9 cellular contexts compared by ENCODE assay signal in genomic region chr12:96070670-96071279, GRCh38. TPM values are rescaled to one million over a fixed set of nuclear protein-coding genes. Genes with fewer than 3 reads are reported as not detected.
DNase-seq lines count a peak whose midpoint lies in the region; ATAC-seq and TF ChIP-seq lines count a peak whose summit lies in the region.
"Had no signal": no experiment of that assay in that cellular context is flagged by ENCODE, and none has a peak within 500 bp of the region (broad histone marks: within the 10 kb centered on the region; RNA-seq: fewer than 3 reads in every experiment).

No MANE protein-coding gene starts in this region.

- intact Hi-C loops in activated CD4-positive, alpha-beta T cell treated with anti-CD3 and anti-CD28 coated beads, Interleukin-2, amount 10 ng/mL, durations not matched to agents 24 days and 14 days (cut with micrococcal nuclease): no loop called here
- intact Hi-C loops in IMR-90 (cut with micrococcal nuclease): no loop called here
- intact Hi-C loops in activated T-helper 2 cell treated with anti-CD3 and anti-CD28 coated beads, Interferon-gamma antibody, Interleukin-2, Interleukin-4, amounts not matched to agents 10 μg/mL and 5 μg/mL and 100 μg/mL, durations not matched to agents 14 hours and 24 hours and 36 hours (cut with micrococcal nuclease): no loop called here

- H3K4me3 Mint-ChIP-seq in activated CD4-positive, alpha-beta T cell treated with anti-CD3 and anti-CD28 coated beads, Interleukin-2, amount 10 ng/mL, durations not matched to agents 24 days and 14 days: no peak overlapping the region
- H3K4me3 Mint-ChIP-seq in brain: peak overlapping the region in 4 of 5 experiments; percentile 11 to 33 (median 16)
- H3K4me3 Mint-ChIP-seq in neural progenitor cell: peak overlapping the region; percentile 42
- no peak overlapping the region for H3K4me3 Mint-ChIP-seq in activated T-helper 2 cell treated with anti-CD3 and anti-CD28 coated beads, Interferon-gamma antibody, Interleukin-2, Interleukin-4, amounts not matched to agents 10 μg/mL and 5 μg/mL and 100 μg/mL, durations not matched to agents 14 hours and 24 hours and 36 hours (ENCODE audit: low read depth)

- H3K36me3 Mint-ChIP-seq in activated CD4-positive, alpha-beta T cell treated with anti-CD3 and anti-CD28 coated beads, Interleukin-2, amount 10 ng/mL, durations not matched to agents 24 days and 14 days (ENCODE audit: low read depth): no peaks in the 10 kb centered on the region
- H3K36me3 Mint-ChIP-seq in brain: no peaks in the 10 kb centered on the region
- no peaks in the 10 kb centered on the region for H3K36me3 Mint-ChIP-seq in neural progenitor cell
- H3K36me3 Mint-ChIP-seq in activated T-helper 2 cell treated with anti-CD3 and anti-CD28 coated beads, Interferon-gamma antibody, Interleukin-2, Interleukin-4, amounts not matched to agents 10 μg/mL and 5 μg/mL and 100 μg/mL, durations not matched to agents 14 hours and 24 hours and 36 hours (ENCODE audit: low read depth): no peaks in the 10 kb centered on the region

- H3K4me3 ChIP-seq in IMR-90 (ENCODE audit: insufficient read depth, low read depth, low read length) (no peak overlapping the region), neural progenitor cell (no peak overlapping the region)

- H2AFZ ChIP-seq in IMR-90 (replicated peaks; ENCODE audit: low read length, poor library complexity) (peak overlapping the region; percentile 56), neural progenitor cell (replicated peaks) (no peak overlapping the region)

- no peaks in the 10 kb centered on the region for H3K4me1 ChIP-seq in IMR-90 (ENCODE audit: control insufficient read depth, insufficient read depth, low read length)
- peaks cover 41% of the 10 kb centered on the region for H3K4me1 ChIP-seq in neural progenitor cell
- H3K4me1 ChIP-seq: Caco-2 had no signal

- POLR2A ChIA-PET in IMR-90 (lab: Charles Lee; ENCODE audit: unreplicated experiment): no interaction called here

- dilution Hi-C loops in IMR-90 (cut with HindIII; ENCODE audit: low sequenced_read_pairs, unreplicated experiment): no loop called here

- H3K23ac ChIP-seq in IMR-90 (ENCODE audit: low read depth, low read length): no peak overlapping the region

- H3K4ac ChIP-seq in IMR-90 (ENCODE audit: low read depth, low read length): no peak overlapping the region

- H3K27ac Mint-ChIP-seq in activated CD4-positive, alpha-beta T cell treated with anti-CD3 and anti-CD28 coated beads, Interleukin-2, amount 10 ng/mL, durations not matched to agents 24 days and 14 days: peak overlapping the region; percentile 56
- H3K27ac Mint-ChIP-seq in brain (peak overlapping the region; percentile 43 to 90 (median 75)), neural progenitor cell (peak overlapping the region; percentile 4)
- no peak overlapping the region for H3K27ac Mint-ChIP-seq in activated T-helper 2 cell treated with anti-CD3 and anti-CD28 coated beads, Interferon-gamma antibody, Interleukin-2, Interleukin-4, amounts not matched to agents 10 μg/mL and 5 μg/mL and 100 μg/mL, durations not matched to agents 14 hours and 24 hours and 36 hours

- no peaks in the 10 kb centered on the region for H3K79me1 ChIP-seq in IMR-90 (ENCODE audit: low read depth in 1 of 2, low read length in 2 of 2)

- no peaks in the 10 kb centered on the region for H3K79me2 ChIP-seq in neural progenitor cell (ENCODE audit: low read depth)

- TF ChIP-seq CTCF in IMR-90 (conservative IDR thresholded peaks at IDR 0.05; ENCODE audit: low read depth, low read length): 0 out of 2 replicates have a peak, but pooled peaks have one; percentile 11
- TF ChIP-seq CTCF in brain (conservative IDR thresholded peaks at IDR 0.05): peak in 1 of 2 experiments; percentile 17
- peak; percentile 28 for TF ChIP-seq CTCF in neural progenitor cell (IDR thresholded peaks at IDR 0.05)

- H3K9me3 ChIP-seq in IMR-90 (ENCODE audit: control insufficient read depth, insufficient read depth, low read length) (peaks cover 2% of the 10 kb centered on the region; the same call in 1 of the 2 replicates), neural progenitor cell (ENCODE audit: low read depth) (no peaks in the 10 kb centered on the region)
- H3K9me3 ChIP-seq: Caco-2 had no signal

- BruUV-seq in IMR-90 (replicated peaks; lab: Mats Ljungman, UMichigan): no TSS peak

- H2BK120ac ChIP-seq in IMR-90 (ENCODE audit: low read depth, low read length): no peak overlapping the region

- H3K27me3 ChIP-seq in IMR-90 (ENCODE audit: control insufficient read depth, insufficient read depth, low read length) (peaks cover 13% of the 10 kb centered on the region), neural progenitor cell (no peaks in the 10 kb centered on the region)

- H4K8ac ChIP-seq in IMR-90 (ENCODE audit: low read depth in 2 of 2, low read length in 2 of 2): no peak overlapping the region

- H4K91ac ChIP-seq in IMR-90 (ENCODE audit: insufficient read depth, low read depth, low read length): no peak overlapping the region

- H4K20me1 ChIP-seq in IMR-90 (ENCODE audit: insufficient read depth, low read length): no peaks in the 10 kb centered on the region
- H4K20me1 ChIP-seq in neural progenitor cell (ENCODE audit: low read depth): no peaks in the 10 kb centered on the region

- no peaks in the 10 kb centered on the region for H3K9me3 Mint-ChIP-seq in activated CD4-positive, alpha-beta T cell treated with anti-CD3 and anti-CD28 coated beads, Interleukin-2, amount 10 ng/mL, durations not matched to agents 24 days and 14 days
- peaks cover 0 to 8% (median 0%) of the 10 kb centered on the region in 5 experiments for H3K9me3 Mint-ChIP-seq in brain
- no peaks in the 10 kb centered on the region for H3K9me3 Mint-ChIP-seq in neural progenitor cell
- no peaks in the 10 kb centered on the region for H3K9me3 Mint-ChIP-seq in activated T-helper 2 cell treated with anti-CD3 and anti-CD28 coated beads, Interferon-gamma antibody, Interleukin-2, Interleukin-4, amounts not matched to agents 10 μg/mL and 5 μg/mL and 100 μg/mL, durations not matched to agents 14 hours and 24 hours and 36 hours

- peak; percentile 69 for ATAC-seq in IMR-90 (ENCODE audit: low read depth)

- H2AK9ac ChIP-seq in IMR-90 (replicated peaks; ENCODE audit: low read depth, low read length, poor library complexity): no peak overlapping the region

- H2AK5ac ChIP-seq in IMR-90 (ENCODE audit: low read depth, low read length): no peak overlapping the region

- H2BK5ac ChIP-seq in IMR-90 (ENCODE audit: low read depth, low read length, poor library complexity, severe bottlenecking): no peak overlapping the region

- H4K5ac ChIP-seq in IMR-90 (ENCODE audit: low read depth, low read length): no peak overlapping the region

- H3K4me2 ChIP-seq in IMR-90 (ENCODE audit: low read depth, low read length): no peak overlapping the region; the same call in 1 of the 2 replicates
- H3K4me2 ChIP-seq in neural progenitor cell: peak overlapping the region; percentile 30

- peaks cover 52% of the 10 kb centered on the region for H3F3A ChIP-seq in neural progenitor cell (ENCODE audit: low read depth)

- no peak overlapping the region for H2BK15ac ChIP-seq in IMR-90 (ENCODE audit: low read depth, low read length)

- in situ Hi-C loops in IMR-90 (cut with MboI; ENCODE audit: low sequenced_read_pairs): no loop called here

- H3K9ac ChIP-seq in IMR-90 (ENCODE audit: low read depth, low read length) (no peak overlapping the region), neural progenitor cell (no peak overlapping the region)

- DNase-seq in activated CD4-positive, alpha-beta T cell treated with anti-CD3 and anti-CD28 coated beads, Interleukin-2, amount 10 ng/mL, durations not matched to agents 24 days and 14 days: no peak
- no peak for DNase-seq in activated CD4-positive, alpha-beta T cell treated with anti-CD3 and anti-CD28 coated beads for 4 hours
- DNase-seq in IMR-90 (no peak), neural progenitor cell (ENCODE audit: low spot score) (peak; percentile 72), mucosa of gallbladder (ENCODE audit: low spot score) (no peak), OCI-M2 (lab: John Stamatoyannopoulos, UW; ENCODE audit: unreplicated experiment) (no peak)
- DNase-seq in activated T-helper 2 cell treated with anti-CD3 and anti-CD28 coated beads, Interferon-gamma antibody, Interleukin-2, Interleukin-4, amounts not matched to agents 10 μg/mL and 5 μg/mL and 100 μg/mL, durations not matched to agents 14 hours and 24 hours and 36 hours (ENCODE audit: low spot score): no peak

- H3K14ac ChIP-seq in IMR-90 (replicated peaks; ENCODE audit: low read depth, low read length): no peak overlapping the region

- H3K27ac ChIP-seq in IMR-90 (ENCODE audit: insufficient read depth, low read length) (no peak overlapping the region), neural progenitor cell (no peak overlapping the region)

- H3K4me1 Mint-ChIP-seq in activated CD4-positive, alpha-beta T cell treated with anti-CD3 and anti-CD28 coated beads, Interleukin-2, amount 10 ng/mL, durations not matched to agents 24 days and 14 days: peaks cover 16% of the 10 kb centered on the region
- H3K4me1 Mint-ChIP-seq in brain (peaks cover 21% of the 10 kb centered on the region), neural progenitor cell (peaks cover 44% of the 10 kb centered on the region)
- peaks cover 11% of the 10 kb centered on the region for H3K4me1 Mint-ChIP-seq in activated T-helper 2 cell treated with anti-CD3 and anti-CD28 coated beads, Interferon-gamma antibody, Interleukin-2, Interleukin-4, amounts not matched to agents 10 μg/mL and 5 μg/mL and 100 μg/mL, durations not matched to agents 14 hours and 24 hours and 36 hours (ENCODE audit: low read depth)

- 0 out of 2 replicates have a peak, but pooled peaks have one; percentile 9 for TF ChIP-seq RAD21 in IMR-90 (IDR thresholded peaks at IDR 0.05; ENCODE audit: low read length)

- no peak overlapping the region for H2BK20ac ChIP-seq in IMR-90 (ENCODE audit: low read depth, low read length)

- H3K27me3 Mint-ChIP-seq in activated CD4-positive, alpha-beta T cell treated with anti-CD3 and anti-CD28 coated beads, Interleukin-2, amount 10 ng/mL, durations not matched to agents 24 days and 14 days: peaks cover 13% of the 10 kb centered on the region
- H3K27me3 Mint-ChIP-seq in brain: peaks cover 21% of the 10 kb centered on the region
- H3K27me3 Mint-ChIP-seq in neural progenitor cell (ENCODE audit: insufficient read depth, low read depth): peaks cover 9% of the 10 kb centered on the region
- H3K27me3 Mint-ChIP-seq in activated T-helper 2 cell treated with anti-CD3 and anti-CD28 coated beads, Interferon-gamma antibody, Interleukin-2, Interleukin-4, amounts not matched to agents 10 μg/mL and 5 μg/mL and 100 μg/mL, durations not matched to agents 14 hours and 24 hours and 36 hours (ENCODE audit: low read depth): peaks cover 8% of the 10 kb centered on the region

- H3K18ac ChIP-seq in IMR-90 (ENCODE audit: low read depth, low read length): no peak overlapping the region

- 82% methylated on average over 2 of the region's 7 CpGs; no CpG with 5 or more reads in 1 of the 2 experiments for WGBS in IMR-90 (ENCODE audit: extremely low coverage in 2 of 2, insufficient read length in 1 of 2), 2 experiments

- H3K56ac ChIP-seq in IMR-90 (ENCODE audit: extremely low read depth, insufficient read depth, low read length): no peak overlapping the region

- no peaks in the 10 kb centered on the region for H3K36me3 ChIP-seq in IMR-90 (ENCODE audit: control insufficient read depth, insufficient read depth, low read length)
- H3K36me3 ChIP-seq in neural progenitor cell: no peaks in the 10 kb centered on the region

- no peaks in the 10 kb centered on the region for H3K9me1 ChIP-seq in IMR-90 (ENCODE audit: insufficient read depth, low read length)

- TF ChIP-seq POLR2A in IMR-90 (IDR thresholded peaks at IDR 0.05; ENCODE audit: low read depth, low read length): no peak

- CTCF ChIA-PET in IMR-90 (lab: Yijun Ruan, JAX): interaction anchor here (1.0 kb wide), 1 partner anchor 145 kb away, joined by 3 read pairs; no protein-coding TSS in a partner anchor

RNA-seq across cellular contexts. Expression of gene LTA4H, which starts 35.4 kb away (rescaled TPM):
- total RNA-seq in activated CD4-positive, alpha-beta T cell treated with anti-CD3 and anti-CD28 coated beads, Interleukin-2, amount 10 ng/mL, durations not matched to agents 24 days and 14 days: 63.4 and 64.1 TPM in 2 replicates
- 41.0 and 76.7 TPM in 2 replicates for total RNA-seq in IMR-90 (2012; rRNA removed)
- polyA plus RNA-seq in IMR-90 (2012; rRNA removed): 37.9 and 43.3 TPM in 2 replicates
- 11.4 and 13.1 TPM in 2 replicates for polyA plus RNA-seq in IMR-90 (2012; cell fraction: cytosol; rRNA removed)
- polyA plus RNA-seq in IMR-90 (2012; cell fraction: nucleus; rRNA removed; ENCODE audit: low replicate concordance): 11.4 and 73.3 TPM in 2 replicates
- polyA plus RNA-seq in brain (ENCODE audit: insufficient read depth, low read depth, low replicate concordance): 56.1 TPM
- total RNA-seq in neural progenitor cell (ENCODE audit: low replicate concordance): 230 and 266 TPM in 2 replicates
- 63.6 and 65.2 TPM in 2 replicates for total RNA-seq in activated T-helper 2 cell treated with anti-CD3 and anti-CD28 coated beads, Interferon-gamma antibody, Interleukin-2, Interleukin-4, amounts not matched to agents 10 μg/mL and 5 μg/mL and 100 μg/mL, durations not matched to agents 14 hours and 24 hours and 36 hours
- total RNA-seq in mucosa of gallbladder: 62.1 TPM

Comparison
In these comparisons a context has a peak if more than half of its experiments do, and no peak if none do; other contexts are left out.
1. H3K4me3 Mint-ChIP-seq: peak in brain (4 of 5) and neural progenitor cell (single experiment); none in activated CD4-positive, alpha-beta T cell treated with anti-CD3 and anti-CD28 coated beads, Interleukin-2, amount 10 ng/mL, durations not matched to agents 24 days and 14 days (single experiment) and activated T-helper 2 cell treated with anti-CD3 and anti-CD28 coated beads, Interferon-gamma antibody, Interleukin-2, Interleukin-4, amounts not matched to agents 10 μg/mL and 5 μg/mL and 100 μg/mL, durations not matched to agents 14 hours and 24 hours and 36 hours (single experiment).